ENCODE assay signal across 8 cellular contexts in the genomic region with DNA sequence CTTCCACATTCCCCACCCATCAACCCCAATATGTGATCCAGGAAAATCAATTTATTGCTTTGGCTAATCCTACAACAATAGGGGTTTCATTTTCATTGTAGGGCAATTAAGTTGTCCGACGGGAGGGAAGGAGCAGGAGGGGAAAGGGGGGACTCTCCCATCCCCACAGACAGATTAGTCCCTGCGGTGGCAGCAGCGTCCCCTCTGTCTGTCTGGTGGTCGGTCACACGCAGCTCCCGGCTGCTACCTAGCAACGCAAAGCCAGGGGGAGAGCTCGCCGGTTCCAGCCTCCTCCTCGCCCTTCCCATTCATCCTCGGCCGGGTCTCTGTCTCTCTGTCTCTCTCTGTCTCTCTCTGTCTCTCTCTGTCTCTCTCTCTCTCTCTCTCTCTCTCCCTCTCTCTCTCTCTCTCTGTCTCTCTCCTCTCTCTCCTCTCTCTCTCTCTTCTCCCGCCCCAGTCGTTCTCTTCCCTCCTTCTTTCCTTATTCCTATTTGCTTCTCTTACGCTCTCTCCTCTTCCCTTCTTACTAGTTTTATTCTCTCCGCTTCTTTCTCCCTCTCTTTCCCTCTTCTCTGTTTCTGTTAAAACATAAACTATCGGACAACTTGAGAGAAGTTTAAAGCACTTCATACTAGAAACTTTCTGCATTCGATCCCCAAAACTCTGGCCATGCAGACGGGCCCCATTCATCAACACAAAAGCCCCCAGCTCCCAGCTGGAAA. TPM values are rescaled to one million over a fixed set of nuclear protein-coding genes. Genes with fewer than 3 reads are reported as not detected.
DNase-seq lines count a peak whose midpoint lies in the region; ATAC-seq and TF ChIP-seq lines count a peak whose summit lies in the region.

No MANE protein-coding gene starts in this region.

- H3K36me3 ChIP-seq in CD8-positive, alpha-beta T cell (ENCODE audit: insufficient read depth, low read length) = no peaks in the 10 kb centered on the region
- no peaks in the 10 kb centered on the region for H3K36me3 ChIP-seq in fibroblast of lung (ENCODE audit: control insufficient read depth, insufficient read depth, low read length)

- H3K4me1 Mint-ChIP-seq in CD8-positive, alpha-beta T cell (ENCODE audit: low read depth) = peaks cover 32% of the 10 kb centered on the region
- H3K4me1 Mint-ChIP-seq in progenitor cell of endocrine pancreas (ENCODE audit: low read depth) = peaks cover 27% of the 10 kb centered on the region

- peaks cover 5% of the 10 kb centered on the region for H3K27me3 ChIP-seq in CD8-positive, alpha-beta T cell (ENCODE audit: insufficient read depth, low read length)
- peaks cover 41% of the 10 kb centered on the region for H3K27me3 ChIP-seq in fibroblast of lung (ENCODE audit: control insufficient read depth, insufficient read depth, low read length)

- no peaks in the 10 kb centered on the region for H3K9me3 Mint-ChIP-seq in CD8-positive, alpha-beta T cell
- no peaks in the 10 kb centered on the region for H3K9me3 Mint-ChIP-seq in progenitor cell of endocrine pancreas (ENCODE audit: low read depth)

- peaks cover 49% of the 10 kb centered on the region for H3K27me3 Mint-ChIP-seq in CD8-positive, alpha-beta T cell (ENCODE audit: low read depth)
- H3K27me3 Mint-ChIP-seq in progenitor cell of endocrine pancreas = peaks cover 26% of the 10 kb centered on the region

- no peak for TF ChIP-seq CTCF in CD8-positive, alpha-beta T cell (IDR thresholded peaks at IDR 0.05)
- no peak for TF ChIP-seq CTCF in fibroblast of lung (conservative IDR thresholded peaks at IDR 0.05 in 1 of 2, IDR thresholded peaks at IDR 0.05 in 1 of 2; ENCODE audit: low read depth in 1 of 2, low read length in 2 of 2)
- TF ChIP-seq CTCF in progenitor cell of endocrine pancreas (IDR thresholded peaks at IDR 0.05; ENCODE audit: unreplicated experiment) = no peak

- H3K4me1 ChIP-seq in CD8-positive, alpha-beta T cell (ENCODE audit: insufficient read depth, low read length) = peaks cover 18% of the 10 kb centered on the region
- peaks cover 9% of the 10 kb centered on the region for H3K4me1 ChIP-seq in fibroblast of lung (ENCODE audit: control insufficient read depth, extremely low read depth, insufficient read depth, low read length)

- CTCF ChIA-PET in CD8-positive, alpha-beta T cell (lab: Charles Lee) = no interaction called here

- intact Hi-C loops in CD8-positive, alpha-beta T cell (cut with DNase I, micrococcal nuclease) = no loop called here

- H3K9me3 ChIP-seq in CD8-positive, alpha-beta T cell (ENCODE audit: low read length) = no peaks in the 10 kb centered on the region
- no peaks in the 10 kb centered on the region for H3K9me3 ChIP-seq in fibroblast of lung (ENCODE audit: control insufficient read depth, insufficient read depth, low read depth, low read length)

- peaks cover 5% of the 10 kb centered on the region for H3K36me3 Mint-ChIP-seq in CD8-positive, alpha-beta T cell
- H3K36me3 Mint-ChIP-seq in progenitor cell of endocrine pancreas (ENCODE audit: insufficient read depth) = peaks cover 1% of the 10 kb centered on the region

- H4K20me1 ChIP-seq in fibroblast of lung (ENCODE audit: control insufficient read depth, extremely low read depth, insufficient read depth, low read length) = no peaks in the 10 kb centered on the region

- peak overlapping the region; percentile 80 for H3K4me3 ChIP-seq in CD8-positive, alpha-beta T cell (ENCODE audit: low read depth, low read length)
- peak overlapping the region in 2 of 4 experiments; percentile 34 to 40 for H3K4me3 ChIP-seq in fibroblast of lung (replicated peaks in 1 of 4; ENCODE audit: control extremely low read depth in 1 of 4, insufficient read depth in 1 of 4, low read depth in 3 of 4, low read length in 4 of 4)

- H3K27ac Mint-ChIP-seq in CD8-positive, alpha-beta T cell = no peak overlapping the region
- peak overlapping the region; percentile 93 for H3K27ac Mint-ChIP-seq in progenitor cell of endocrine pancreas

- no peak overlapping the region for H2AFZ ChIP-seq in fibroblast of lung (ENCODE audit: low read length)

- POLR2A ChIA-PET in CD8-positive, alpha-beta T cell (lab: Charles Lee) = no interaction called here

- no peaks in the 10 kb centered on the region for H3K79me2 ChIP-seq in fibroblast of lung (ENCODE audit: control insufficient read depth, insufficient read depth, low read length)

- H3K9ac ChIP-seq in fibroblast of lung (ENCODE audit: insufficient read depth, low read length) = no peak overlapping the region

- H3K4me3 Mint-ChIP-seq in CD8-positive, alpha-beta T cell = peak overlapping the region; percentile 71
- H3K4me3 Mint-ChIP-seq in progenitor cell of endocrine pancreas (ENCODE audit: low read depth) = peak overlapping the region; percentile 91

- no peak for ATAC-seq in CD8-positive, alpha-beta T cell
- ATAC-seq in GM19023 (IDR thresholded peaks at IDR 0.05; ENCODE audit: unreplicated experiment) = no peak
- ATAC-seq in GM18909 (IDR thresholded peaks at IDR 0.05; ENCODE audit: poor library complexity, unreplicated experiment) = no peak

- H3K4me2 ChIP-seq in fibroblast of lung (ENCODE audit: extremely low read depth, insufficient read depth, low read length) = peak overlapping the region; percentile 82

- no peak for DNase-seq in CD8-positive, alpha-beta T cell
- DNase-seq in NCI-H748 (lab: John Stamatoyannopoulos, UW; ENCODE audit: unreplicated experiment) (peak; percentile 70), fibroblast of lung (ENCODE audit: low read depth in 2 of 2) (peak in 1 of 2 donors; percentile 1), progenitor cell of endocrine pancreas (ENCODE audit: low spot score, unreplicated experiment) (peak; percentile 10), Kasumi-1 (lab: John Stamatoyannopoulos, UW) (no peak), GM19238 (ENCODE audit: insufficient read length, low spot score) (no peak)

- no peak overlapping the region for H3K27ac ChIP-seq in CD8-positive, alpha-beta T cell (ENCODE audit: low read depth, low read length)
- no peak overlapping the region for H3K27ac ChIP-seq in fibroblast of lung (ENCODE audit: insufficient read depth, low read length)

RNA-seq across cellular contexts. Expression of a gene that starts 1.2 kb away (rescaled TPM):
- total RNA-seq in CD8-positive, alpha-beta T cell = not detected
- total RNA-seq in fibroblast of lung (under 0.01 TPM in 2 replicates), progenitor cell of endocrine pancreas (42.2 and 44.4 TPM in 2 replicates)
- not detected in 2 replicates for polyA plus RNA-seq in fibroblast of lung
- not detected in 2 replicates for polyA plus RNA-seq in fibroblast of lung (2012)
- not detected in 2 replicates for polyA minus RNA-seq in fibroblast of lung (ENCODE audit: low replicate concordance)

Comparison
In these comparisons a context has a peak if more than half of its experiments do, and no peak if none do; other contexts are left out.
1. DNase-seq: peak in NCI-H748 (single experiment) and progenitor cell of endocrine pancreas (single experiment); none in CD8-positive, alpha-beta T cell (0 of 7), Kasumi-1 (0 of 2) and GM19238 (single experiment).
2. RNA of a gene that starts 1.2 kb away (total RNA-seq): 42.2 to 44.4 TPM in progenitor cell of endocrine pancreas; not detected in CD8-positive, alpha-beta T cell and under 0.01 TPM in fibroblast of lung; every median in the first group is over 10 times any median in the second.